17 cellular contexts compared by ENCODE assay signal in the genomic region with DNA sequence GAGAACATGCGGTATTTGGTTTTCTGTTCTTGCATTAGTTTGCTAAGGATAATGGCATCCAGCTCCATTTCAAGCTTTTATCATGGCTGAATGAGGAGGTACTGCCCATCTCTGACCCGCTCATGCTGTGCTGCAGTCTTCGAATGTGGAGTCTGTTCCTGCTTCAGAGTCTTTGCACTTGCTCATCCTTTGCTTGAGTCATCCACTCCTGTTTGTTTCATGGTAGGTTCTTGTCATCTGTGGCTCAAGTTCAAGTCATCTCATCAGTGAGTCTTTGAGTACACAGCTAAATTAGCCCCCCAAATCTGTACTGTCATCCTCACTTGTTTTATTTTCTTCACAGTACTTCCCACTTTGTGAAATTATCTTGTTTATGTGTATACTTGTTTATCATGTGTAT.
"Had no signal": no experiment of that assay in that cellular context is flagged by ENCODE, and none has a peak within 500 bp of the region (broad histone marks: within the 10 kb centered on the region; RNA-seq: fewer than 3 reads in every experiment).

No MANE protein-coding gene starts in this region.

- DNase-seq: activated CD4-positive, alpha-beta T cell treated with anti-CD3 and anti-CD28 coated beads for 4 hours; activated naive CD8-positive, alpha-beta T cell treated with anti-CD3 and anti-CD28 coated beads, Interleukin-2, amount 10 ng/mL, durations not matched to agents 7 days and 5 days; aorta; glutamatergic neuron; left colon; naive B cell; retina; stimulated activated CD4-positive, alpha-beta T cell treated with anti-CD3 and anti-CD28 coated beads, Interleukin-4, amount 100 ng/mL, for 4 hours; substantia nigra; SW 1271; transverse colon had no signal

- H3K27me3 Mint-ChIP-seq: activated naive CD8-positive, alpha-beta T cell treated with anti-CD3 and anti-CD28 coated beads, Interleukin-2, amount 10 ng/mL, durations not matched to agents 7 days and 5 days; naive B cell had no signal

- H3K4me3 Mint-ChIP-seq: activated naive CD8-positive, alpha-beta T cell treated with anti-CD3 and anti-CD28 coated beads, Interleukin-2, amount 10 ng/mL, durations not matched to agents 7 days and 5 days; activated T-helper 1 cell treated with anti-CD3 and anti-CD28 coated beads, Interleukin-12 subunit alpha, Interleukin-12 subunit beta, Interleukin-2, Interleukin-4 antibody, amounts not matched to agents 30 ng/mL and 10 ng/mL and 1 ng/mL, durations not matched to agents 14 hours and 24 hours and 36 hours had no signal

- H3K9me3 ChIP-seq: breast epithelium, SJSA1, transverse colon had no signal

- H3K27me3 ChIP-seq: breast epithelium, SJSA1, transverse colon had no signal

- ATAC-seq: esophagus mucosa, left colon had no signal

- H3K27ac ChIP-seq: breast epithelium, parathyroid adenoma, SJSA1, transverse colon had no signal

- H3K9ac ChIP-seq: parathyroid adenoma had no signal

- H3K4me1 ChIP-seq: parathyroid adenoma had no signal

- H3K36me3 ChIP-seq: breast epithelium, transverse colon had no signal

- H3K4me3 ChIP-seq: breast epithelium, lung, SJSA1, transverse colon had no signal

- H3K27ac Mint-ChIP-seq: activated naive CD8-positive, alpha-beta T cell treated with anti-CD3 and anti-CD28 coated beads, Interleukin-2, amount 10 ng/mL, durations not matched to agents 7 days and 5 days; activated T-helper 1 cell treated with anti-CD3 and anti-CD28 coated beads, Interleukin-12 subunit alpha, Interleukin-12 subunit beta, Interleukin-2, Interleukin-4 antibody, amounts not matched to agents 30 ng/mL and 10 ng/mL and 1 ng/mL, durations not matched to agents 14 hours and 24 hours and 36 hours had no signal

- H2AFZ ChIP-seq: parathyroid adenoma had no signal

- H3K9me3 Mint-ChIP-seq: activated naive CD8-positive, alpha-beta T cell treated with anti-CD3 and anti-CD28 coated beads, Interleukin-2, amount 10 ng/mL, durations not matched to agents 7 days and 5 days; activated T-helper 1 cell treated with anti-CD3 and anti-CD28 coated beads, Interleukin-12 subunit alpha, Interleukin-12 subunit beta, Interleukin-2, Interleukin-4 antibody, amounts not matched to agents 30 ng/mL and 10 ng/mL and 1 ng/mL, durations not matched to agents 14 hours and 24 hours and 36 hours; naive B cell had no signal
